1 cellular context compared by ENCODE assay signal in the genomic region with DNA sequence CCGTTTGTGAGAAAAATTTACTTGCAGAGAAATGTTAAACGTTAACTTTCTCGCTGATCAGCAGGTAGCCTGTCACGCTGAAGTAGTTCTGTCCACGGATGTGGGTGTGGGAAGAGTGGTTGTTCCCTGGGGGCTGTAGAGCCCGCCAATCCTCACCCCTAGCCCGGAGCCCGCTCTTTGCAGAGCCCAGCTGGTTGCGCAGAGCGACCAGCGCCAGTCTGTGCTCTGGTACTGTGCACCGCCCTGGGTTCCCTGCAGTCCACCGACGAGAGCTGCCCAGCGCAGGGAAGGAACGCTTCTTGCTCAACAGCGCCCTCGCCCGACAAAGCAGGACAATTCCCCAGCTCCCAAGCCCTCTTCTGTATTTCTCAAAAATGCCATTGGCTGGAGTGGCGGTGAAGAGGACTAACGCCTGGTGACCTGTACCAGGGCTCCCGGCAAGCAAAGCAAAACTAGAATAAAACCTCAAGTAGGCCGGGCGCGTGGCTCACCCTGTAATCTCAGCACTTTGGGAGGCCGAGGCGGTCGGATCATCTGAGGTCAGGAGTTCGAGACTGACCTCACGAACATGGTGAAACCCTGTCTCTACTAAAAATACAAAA.
A peak's percentile ranks its signal among the peaks of the same experiment; 100 is the strongest.
TF ChIP-seq lines count a peak whose summit lies in the region.

No MANE protein-coding gene starts in this region.

TF ChIP-seq in HepG2, 621 proteins besides CTCF, POLR2A, EP300 and RAD21 (continued from another document and continues in another):
- TF ChIP-seq, protein P1, sequence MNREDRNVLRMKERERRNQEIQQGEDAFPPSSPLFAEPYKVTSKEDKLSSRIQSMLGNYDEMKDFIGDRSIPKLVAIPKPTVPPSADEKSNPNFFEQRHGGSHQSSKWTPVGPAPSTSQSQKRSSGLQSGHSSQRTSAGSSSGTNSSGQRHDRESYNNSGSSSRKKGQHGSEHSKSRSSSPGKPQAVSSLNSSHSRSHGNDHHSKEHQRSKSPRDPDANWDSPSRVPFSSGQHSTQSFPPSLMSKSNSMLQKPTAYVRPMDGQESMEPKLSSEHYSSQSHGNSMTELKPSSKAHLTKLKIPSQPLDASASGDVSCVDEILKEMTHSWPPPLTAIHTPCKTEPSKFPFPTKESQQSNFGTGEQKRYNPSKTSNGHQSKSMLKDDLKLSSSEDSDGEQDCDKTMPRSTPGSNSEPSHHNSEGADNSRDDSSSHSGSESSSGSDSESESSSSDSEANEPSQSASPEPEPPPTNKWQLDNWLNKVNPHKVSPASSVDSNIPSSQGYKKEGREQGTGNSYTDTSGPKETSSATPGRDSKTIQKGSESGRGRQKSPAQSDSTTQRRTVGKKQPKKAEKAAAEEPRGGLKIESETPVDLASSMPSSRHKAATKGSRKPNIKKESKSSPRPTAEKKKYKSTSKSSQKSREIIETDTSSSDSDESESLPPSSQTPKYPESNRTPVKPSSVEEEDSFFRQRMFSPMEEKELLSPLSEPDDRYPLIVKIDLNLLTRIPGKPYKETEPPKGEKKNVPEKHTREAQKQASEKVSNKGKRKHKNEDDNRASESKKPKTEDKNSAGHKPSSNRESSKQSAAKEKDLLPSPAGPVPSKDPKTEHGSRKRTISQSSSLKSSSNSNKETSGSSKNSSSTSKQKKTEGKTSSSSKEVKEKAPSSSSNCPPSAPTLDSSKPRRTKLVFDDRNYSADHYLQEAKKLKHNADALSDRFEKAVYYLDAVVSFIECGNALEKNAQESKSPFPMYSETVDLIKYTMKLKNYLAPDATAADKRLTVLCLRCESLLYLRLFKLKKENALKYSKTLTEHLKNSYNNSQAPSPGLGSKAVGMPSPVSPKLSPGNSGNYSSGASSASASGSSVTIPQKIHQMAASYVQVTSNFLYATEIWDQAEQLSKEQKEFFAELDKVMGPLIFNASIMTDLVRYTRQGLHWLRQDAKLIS (CRISPR knock-in tag; IDR thresholded peaks at IDR 0.05), result no peak
- TF ChIP-seq HNRNPLL (IDR thresholded peaks at IDR 0.05; ENCODE audit: low read depth, low read length, poor library complexity, severe bottlenecking) (peak; percentile 93), ATF6 (CRISPR knock-in tag; conservative IDR thresholded peaks at IDR 0.05) (no peak), ADNP (CRISPR knock-in tag; IDR thresholded peaks at IDR 0.05) (no peak), ZNF691 (CRISPR knock-in tag; IDR thresholded peaks at IDR 0.05; ENCODE audit: borderline replicate concordance, low read depth) (peak; percentile 77; the same call in 1 of the 2 replicates), SNAPC4 (CRISPR knock-in tag; IDR thresholded peaks at IDR 0.05) (no peak), NONO (IDR thresholded peaks at IDR 0.05) (no peak), NONO (CRISPR knock-in tag; conservative IDR thresholded peaks at IDR 0.05) (peak; percentile 61), SNAPC5 (CRISPR knock-in tag; IDR thresholded peaks at IDR 0.05; ENCODE audit: borderline replicate concordance) (no peak), KAT7 (CRISPR knock-in tag; IDR thresholded peaks at IDR 0.05; ENCODE audit: borderline replicate concordance) (peak; percentile 78; the same call in 1 of the 2 replicates), ELF3 (CRISPR knock-in tag; IDR thresholded peaks at IDR 0.05) (peak; percentile 63; the same call in 1 of the 2 replicates), ZBTB38 (CRISPR knock-in tag; IDR thresholded peaks at IDR 0.05) (peak; percentile 66), FOXP4 (CRISPR knock-in tag; IDR thresholded peaks at IDR 0.05) (peak; percentile 42; the same call in 1 of the 2 replicates), HMGXB3 (CRISPR knock-in tag; IDR thresholded peaks at IDR 0.05; ENCODE audit: borderline replicate concordance) (0 out of 2 replicates have a peak, but pooled peaks have one; percentile 50), PPARG (CRISPR knock-in tag; conservative IDR thresholded peaks at IDR 0.05) (0 out of 2 replicates have a peak, but pooled peaks have one; percentile 36), PRPF4 (IDR thresholded peaks at IDR 0.05; ENCODE audit: low read depth, low read length, poor library complexity, severe bottlenecking) (no peak), KDM5B (CRISPR knock-in tag; IDR thresholded peaks at IDR 0.05; ENCODE audit: borderline replicate concordance) (peak; percentile 47; the same call in 1 of the 2 replicates)
- TF ChIP-seq, protein P2, sequence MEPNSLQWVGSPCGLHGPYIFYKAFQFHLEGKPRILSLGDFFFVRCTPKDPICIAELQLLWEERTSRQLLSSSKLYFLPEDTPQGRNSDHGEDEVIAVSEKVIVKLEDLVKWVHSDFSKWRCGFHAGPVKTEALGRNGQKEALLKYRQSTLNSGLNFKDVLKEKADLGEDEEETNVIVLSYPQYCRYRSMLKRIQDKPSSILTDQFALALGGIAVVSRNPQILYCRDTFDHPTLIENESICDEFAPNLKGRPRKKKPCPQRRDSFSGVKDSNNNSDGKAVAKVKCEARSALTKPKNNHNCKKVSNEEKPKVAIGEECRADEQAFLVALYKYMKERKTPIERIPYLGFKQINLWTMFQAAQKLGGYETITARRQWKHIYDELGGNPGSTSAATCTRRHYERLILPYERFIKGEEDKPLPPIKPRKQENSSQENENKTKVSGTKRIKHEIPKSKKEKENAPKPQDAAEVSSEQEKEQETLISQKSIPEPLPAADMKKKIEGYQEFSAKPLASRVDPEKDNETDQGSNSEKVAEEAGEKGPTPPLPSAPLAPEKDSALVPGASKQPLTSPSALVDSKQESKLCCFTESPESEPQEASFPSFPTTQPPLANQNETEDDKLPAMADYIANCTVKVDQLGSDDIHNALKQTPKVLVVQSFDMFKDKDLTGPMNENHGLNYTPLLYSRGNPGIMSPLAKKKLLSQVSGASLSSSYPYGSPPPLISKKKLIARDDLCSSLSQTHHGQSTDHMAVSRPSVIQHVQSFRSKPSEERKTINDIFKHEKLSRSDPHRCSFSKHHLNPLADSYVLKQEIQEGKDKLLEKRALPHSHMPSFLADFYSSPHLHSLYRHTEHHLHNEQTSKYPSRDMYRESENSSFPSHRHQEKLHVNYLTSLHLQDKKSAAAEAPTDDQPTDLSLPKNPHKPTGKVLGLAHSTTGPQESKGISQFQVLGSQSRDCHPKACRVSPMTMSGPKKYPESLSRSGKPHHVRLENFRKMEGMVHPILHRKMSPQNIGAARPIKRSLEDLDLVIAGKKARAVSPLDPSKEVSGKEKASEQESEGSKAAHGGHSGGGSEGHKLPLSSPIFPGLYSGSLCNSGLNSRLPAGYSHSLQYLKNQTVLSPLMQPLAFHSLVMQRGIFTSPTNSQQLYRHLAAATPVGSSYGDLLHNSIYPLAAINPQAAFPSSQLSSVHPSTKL (CRISPR knock-in tag; IDR thresholded peaks at IDR 0.05), result peak; percentile 70
